In the genomic region with DNA sequence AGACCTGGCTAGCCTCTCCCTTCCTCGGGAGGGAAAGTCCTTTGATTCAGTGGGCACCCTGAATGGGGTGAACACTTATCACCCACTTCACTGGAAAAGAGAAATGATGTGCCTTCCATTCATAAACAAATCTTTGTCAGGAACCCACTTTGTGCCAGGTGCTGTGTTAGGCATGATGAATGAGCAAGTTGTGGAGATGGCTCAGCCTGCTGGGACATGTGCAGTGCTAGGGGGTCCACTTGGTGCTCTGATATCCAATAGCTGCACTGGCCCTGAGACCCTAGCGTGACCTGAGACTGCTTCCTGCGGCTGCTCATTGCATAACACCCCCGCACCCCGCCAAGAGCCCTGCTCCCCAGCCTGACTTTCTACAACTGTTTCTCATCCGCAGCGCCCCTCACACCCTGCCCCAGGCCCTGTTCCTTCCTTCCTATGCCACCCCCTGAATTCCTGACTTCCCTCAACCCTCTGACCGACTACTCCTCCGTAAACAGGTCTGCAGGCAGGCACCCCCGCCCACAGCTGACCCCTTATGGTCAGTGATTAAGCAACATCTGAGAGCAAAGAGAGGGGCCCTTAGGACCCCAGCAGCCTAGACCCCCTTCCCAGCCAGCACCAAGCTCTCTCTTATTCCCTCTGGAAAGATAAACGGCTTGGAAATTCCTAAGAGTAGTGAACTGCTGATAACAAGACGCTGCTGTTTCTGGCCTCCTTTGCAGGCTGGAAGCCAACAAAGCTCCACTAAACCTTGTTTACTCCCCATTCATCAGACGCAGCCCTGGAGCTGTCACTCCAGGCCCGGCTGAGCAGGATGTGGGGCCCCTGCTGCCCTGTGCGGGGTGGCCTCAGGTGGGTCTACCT, we compare ENCODE assay signal across 2 cellular contexts.
TF ChIP-seq lines count a peak whose summit lies in the region.

No MANE protein-coding gene starts in this region.

TF ChIP-seq in IMR-90, 13 proteins besides CTCF, POLR2A, EP300 and RAD21:
- TF ChIP-seq FOS (IDR thresholded peaks at IDR 0.05; ENCODE audit: low read depth, low read length) (no peak), USF2 (IDR thresholded peaks at IDR 0.05; ENCODE audit: low read depth, low read length) (no peak), MAZ (IDR thresholded peaks at IDR 0.05; ENCODE audit: borderline replicate concordance, low read depth, low read length) (peak; percentile 16; the same call in 1 of the 2 replicates), RFX5 (IDR thresholded peaks at IDR 0.05; ENCODE audit: low read depth, low read length) (no peak), CEBPB (IDR thresholded peaks at IDR 0.05; ENCODE audit: low read depth, low read length) (peak; percentile 72), SMC3 (IDR thresholded peaks at IDR 0.05; ENCODE audit: low read depth, low read length) (no peak), CHD1 (IDR thresholded peaks at IDR 0.05; ENCODE audit: low read depth, low read length) (no peak), RCOR1 (IDR thresholded peaks at IDR 0.05; ENCODE audit: insufficient replicate concordance, low read length) (no peak)

TF ChIP-seq in HepG2, 621 proteins besides CTCF, POLR2A, EP300 and RAD21 (continues in another document):
- TF ChIP-seq MEIS1 (CRISPR knock-in tag; IDR thresholded peaks at IDR 0.05; ENCODE audit: borderline replicate concordance): peak; percentile 76; the same call in 1 of the 2 replicates
- TF ChIP-seq ZSCAN31 (CRISPR knock-in tag; IDR thresholded peaks at IDR 0.05; ENCODE audit: low read depth): no peak
- TF ChIP-seq KMT2B (CRISPR knock-in tag; IDR thresholded peaks at IDR 0.05): no peak
- TF ChIP-seq MXI1 (IDR thresholded peaks at IDR 0.05; ENCODE audit: borderline replicate concordance, low read depth, low read length): no peak
- TF ChIP-seq ZBTB7B (CRISPR knock-in tag; IDR thresholded peaks at IDR 0.05): peak; percentile 85
- TF ChIP-seq GATAD2A (CRISPR knock-in tag; IDR thresholded peaks at IDR 0.05): peak; percentile 37; the same call in 1 of the 2 replicates
- TF ChIP-seq ARID5B (CRISPR knock-in tag; IDR thresholded peaks at IDR 0.05): 0 out of 2 replicates have a peak, but pooled peaks have one; percentile 22
- TF ChIP-seq, protein P1, sequence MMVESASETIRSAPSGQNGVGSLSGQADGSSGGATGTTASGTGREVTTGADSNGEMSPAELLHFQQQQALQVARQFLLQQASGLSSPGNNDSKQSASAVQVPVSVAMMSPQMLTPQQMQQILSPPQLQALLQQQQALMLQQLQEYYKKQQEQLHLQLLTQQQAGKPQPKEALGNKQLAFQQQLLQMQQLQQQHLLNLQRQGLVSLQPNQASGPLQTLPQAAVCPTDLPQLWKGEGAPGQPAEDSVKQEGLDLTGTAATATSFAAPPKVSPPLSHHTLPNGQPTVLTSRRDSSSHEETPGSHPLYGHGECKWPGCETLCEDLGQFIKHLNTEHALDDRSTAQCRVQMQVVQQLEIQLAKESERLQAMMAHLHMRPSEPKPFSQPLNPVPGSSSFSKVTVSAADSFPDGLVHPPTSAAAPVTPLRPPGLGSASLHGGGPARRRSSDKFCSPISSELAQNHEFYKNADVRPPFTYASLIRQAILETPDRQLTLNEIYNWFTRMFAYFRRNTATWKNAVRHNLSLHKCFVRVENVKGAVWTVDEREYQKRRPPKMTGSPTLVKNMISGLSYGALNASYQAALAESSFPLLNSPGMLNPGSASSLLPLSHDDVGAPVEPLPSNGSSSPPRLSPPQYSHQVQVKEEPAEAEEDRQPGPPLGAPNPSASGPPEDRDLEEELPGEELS (CRISPR knock-in tag; IDR thresholded peaks at IDR 0.05): 0 out of 2 replicates have a peak, but pooled peaks have one; percentile 60
- no peak for TF ChIP-seq TARDBP (CRISPR knock-in tag; IDR thresholded peaks at IDR 0.05)
- no peak for TF ChIP-seq GPN1 (CRISPR knock-in tag; IDR thresholded peaks at IDR 0.05; ENCODE audit: borderline replicate concordance)
- TF ChIP-seq, protein P2, sequence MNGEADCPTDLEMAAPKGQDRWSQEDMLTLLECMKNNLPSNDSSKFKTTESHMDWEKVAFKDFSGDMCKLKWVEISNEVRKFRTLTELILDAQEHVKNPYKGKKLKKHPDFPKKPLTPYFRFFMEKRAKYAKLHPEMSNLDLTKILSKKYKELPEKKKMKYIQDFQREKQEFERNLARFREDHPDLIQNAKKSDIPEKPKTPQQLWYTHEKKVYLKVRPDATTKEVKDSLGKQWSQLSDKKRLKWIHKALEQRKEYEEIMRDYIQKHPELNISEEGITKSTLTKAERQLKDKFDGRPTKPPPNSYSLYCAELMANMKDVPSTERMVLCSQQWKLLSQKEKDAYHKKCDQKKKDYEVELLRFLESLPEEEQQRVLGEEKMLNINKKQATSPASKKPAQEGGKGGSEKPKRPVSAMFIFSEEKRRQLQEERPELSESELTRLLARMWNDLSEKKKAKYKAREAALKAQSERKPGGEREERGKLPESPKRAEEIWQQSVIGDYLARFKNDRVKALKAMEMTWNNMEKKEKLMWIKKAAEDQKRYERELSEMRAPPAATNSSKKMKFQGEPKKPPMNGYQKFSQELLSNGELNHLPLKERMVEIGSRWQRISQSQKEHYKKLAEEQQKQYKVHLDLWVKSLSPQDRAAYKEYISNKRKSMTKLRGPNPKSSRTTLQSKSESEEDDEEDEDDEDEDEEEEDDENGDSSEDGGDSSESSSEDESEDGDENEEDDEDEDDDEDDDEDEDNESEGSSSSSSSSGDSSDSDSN (CRISPR knock-in tag; IDR thresholded peaks at IDR 0.05): no peak
- TF ChIP-seq, protein P3, sequence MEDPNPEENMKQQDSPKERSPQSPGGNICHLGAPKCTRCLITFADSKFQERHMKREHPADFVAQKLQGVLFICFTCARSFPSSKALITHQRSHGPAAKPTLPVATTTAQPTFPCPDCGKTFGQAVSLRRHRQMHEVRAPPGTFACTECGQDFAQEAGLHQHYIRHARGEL (CRISPR knock-in tag; IDR thresholded peaks at IDR 0.05): no peak
- no peak for TF ChIP-seq GLMP (CRISPR knock-in tag; IDR thresholded peaks at IDR 0.05; ENCODE audit: borderline replicate concordance)
- TF ChIP-seq CC2D1A (CRISPR knock-in tag; IDR thresholded peaks at IDR 0.05): no peak
- no peak for TF ChIP-seq IKZF4 (CRISPR knock-in tag; IDR thresholded peaks at IDR 0.05; ENCODE audit: borderline replicate concordance, low read depth, not compliant biosample characterization)
- no peak for TF ChIP-seq RBFOX2 (IDR thresholded peaks at IDR 0.05; ENCODE audit: low read depth, low read length)
- no peak for TF ChIP-seq FOXP1 (IDR thresholded peaks at IDR 0.05)
- peak; percentile 59 for TF ChIP-seq FOXP1 (CRISPR knock-in tag; IDR thresholded peaks at IDR 0.05)
- peak; percentile 33; the same call in 1 of the 2 replicates for TF ChIP-seq SOX5 (CRISPR knock-in tag; IDR thresholded peaks at IDR 0.05; ENCODE audit: borderline replicate concordance)
- no peak for TF ChIP-seq ZFP37 (CRISPR knock-in tag; IDR thresholded peaks at IDR 0.05; ENCODE audit: borderline replicate concordance)
- no peak for TF ChIP-seq ZMYM4 (CRISPR knock-in tag; IDR thresholded peaks at IDR 0.05)
- peak; percentile 30; the same call in 1 of the 2 replicates for TF ChIP-seq ZFX (CRISPR knock-in tag; IDR thresholded peaks at IDR 0.05; ENCODE audit: low read depth)
- peak; percentile 38 for TF ChIP-seq HDAC2 (CRISPR knock-in tag; IDR thresholded peaks at IDR 0.05)
- TF ChIP-seq MTA3 (CRISPR knock-in tag; IDR thresholded peaks at IDR 0.05): no peak
- TF ChIP-seq ZEB1 (IDR thresholded peaks at IDR 0.05; ENCODE audit: insufficient replicate concordance, low read depth): peak; percentile 80
- TF ChIP-seq BCL3 (CRISPR knock-in tag; IDR thresholded peaks at IDR 0.05): no peak
- TF ChIP-seq, protein P4, sequence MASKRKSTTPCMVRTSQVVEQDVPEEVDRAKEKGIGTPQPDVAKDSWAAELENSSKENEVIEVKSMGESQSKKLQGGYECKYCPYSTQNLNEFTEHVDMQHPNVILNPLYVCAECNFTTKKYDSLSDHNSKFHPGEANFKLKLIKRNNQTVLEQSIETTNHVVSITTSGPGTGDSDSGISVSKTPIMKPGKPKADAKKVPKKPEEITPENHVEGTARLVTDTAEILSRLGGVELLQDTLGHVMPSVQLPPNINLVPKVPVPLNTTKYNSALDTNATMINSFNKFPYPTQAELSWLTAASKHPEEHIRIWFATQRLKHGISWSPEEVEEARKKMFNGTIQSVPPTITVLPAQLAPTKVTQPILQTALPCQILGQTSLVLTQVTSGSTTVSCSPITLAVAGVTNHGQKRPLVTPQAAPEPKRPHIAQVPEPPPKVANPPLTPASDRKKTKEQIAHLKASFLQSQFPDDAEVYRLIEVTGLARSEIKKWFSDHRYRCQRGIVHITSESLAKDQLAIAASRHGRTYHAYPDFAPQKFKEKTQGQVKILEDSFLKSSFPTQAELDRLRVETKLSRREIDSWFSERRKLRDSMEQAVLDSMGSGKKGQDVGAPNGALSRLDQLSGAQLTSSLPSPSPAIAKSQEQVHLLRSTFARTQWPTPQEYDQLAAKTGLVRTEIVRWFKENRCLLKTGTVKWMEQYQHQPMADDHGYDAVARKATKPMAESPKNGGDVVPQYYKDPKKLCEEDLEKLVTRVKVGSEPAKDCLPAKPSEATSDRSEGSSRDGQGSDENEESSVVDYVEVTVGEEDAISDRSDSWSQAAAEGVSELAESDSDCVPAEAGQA (IDR thresholded peaks at IDR 0.05; ENCODE audit: low read depth): no peak
- TF ChIP-seq, protein P4 (CRISPR knock-in tag; IDR thresholded peaks at IDR 0.05; ENCODE audit: borderline replicate concordance): no peak
- peak; percentile 14; the same call in 1 of the 2 replicates for TF ChIP-seq SALL1 (CRISPR knock-in tag; IDR thresholded peaks at IDR 0.05)
- peak; percentile 45; the same call in 1 of the 2 replicates for TF ChIP-seq MTA1 (CRISPR knock-in tag; IDR thresholded peaks at IDR 0.05; ENCODE audit: borderline replicate concordance)
- no peak for TF ChIP-seq TBX2 (CRISPR knock-in tag; IDR thresholded peaks at IDR 0.05; ENCODE audit: borderline replicate concordance)
- peak; percentile 44; the same call in 1 of the 2 replicates for TF ChIP-seq CEBPG (CRISPR knock-in tag; IDR thresholded peaks at IDR 0.05)
- TF ChIP-seq, protein P5, sequence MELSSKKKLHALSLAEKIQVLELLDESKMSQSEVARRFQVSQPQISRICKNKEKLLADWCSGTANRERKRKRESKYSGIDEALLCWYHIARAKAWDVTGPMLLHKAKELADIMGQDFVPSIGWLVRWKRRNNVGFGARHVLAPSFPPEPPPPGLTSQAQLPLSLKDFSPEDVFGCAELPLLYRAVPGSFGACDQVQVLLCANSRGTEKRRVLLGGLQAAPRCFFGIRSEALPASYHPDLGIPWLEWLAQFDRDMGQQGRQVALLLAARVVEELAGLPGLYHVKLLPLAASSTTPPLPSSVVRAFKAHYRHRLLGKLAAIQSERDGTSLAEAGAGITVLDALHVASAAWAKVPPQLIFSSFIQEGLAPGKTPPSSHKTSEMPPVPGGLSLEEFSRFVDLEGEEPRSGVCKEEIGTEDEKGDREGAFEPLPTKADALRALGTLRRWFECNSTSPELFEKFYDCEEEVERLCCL (CRISPR knock-in tag; IDR thresholded peaks at IDR 0.05; ENCODE audit: borderline replicate concordance): no peak
- peak; percentile 85 for TF ChIP-seq MEIS2 (CRISPR knock-in tag; IDR thresholded peaks at IDR 0.05)
